ENCODE assay signal across 9 cellular contexts in the genomic region with DNA sequence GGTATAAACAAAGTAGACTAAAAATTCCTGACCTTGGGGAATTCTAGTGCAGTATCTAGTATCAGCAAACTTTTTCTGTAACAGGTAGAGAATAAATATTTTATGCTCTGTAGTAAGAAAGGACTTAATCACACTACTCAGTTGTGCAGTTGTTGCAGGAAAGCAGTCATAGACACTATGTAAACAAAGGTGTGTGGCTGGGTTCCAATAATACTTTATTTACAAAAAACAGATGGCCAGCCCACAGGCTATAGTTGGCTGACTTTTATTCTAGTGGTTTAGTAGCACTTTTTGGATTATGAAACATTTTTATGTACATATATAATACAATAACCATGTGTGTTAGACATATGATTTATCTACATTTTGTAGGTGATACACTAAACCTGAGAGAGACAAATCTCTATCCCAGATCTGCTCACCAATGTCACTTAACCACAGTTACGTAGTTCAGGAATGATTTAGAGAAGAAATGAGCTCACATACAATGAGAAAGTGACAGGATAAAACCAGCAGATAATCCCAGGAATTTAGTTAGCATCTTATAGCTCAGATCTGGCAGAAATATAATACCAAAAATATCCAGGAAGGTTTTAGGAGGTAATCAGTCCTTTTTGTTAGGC. TPM values are rescaled to one million over a fixed set of nuclear protein-coding genes. Genes with fewer than 3 reads are reported as not detected.
DNase-seq lines count a peak whose midpoint lies in the region; TF ChIP-seq lines count a peak whose summit lies in the region.
"Had no signal": no experiment of that assay in that cellular context is flagged by ENCODE, and none has a peak within 500 bp of the region (broad histone marks: within the 10 kb centered on the region; RNA-seq: fewer than 3 reads in every experiment).

No MANE protein-coding gene starts in this region.

- CTCF ChIA-PET in activated CD4-positive, alpha-beta T cell treated with anti-CD3 and anti-CD28 coated beads, Interleukin-2, amount 10 ng/mL, durations not matched to agents 7 days and 5 days (lab: Charles Lee) = interaction anchor here (0.9 to 1.0 kb wide), 5 partner anchors 10 to 168 kb away, joined by 3 to 5 read pairs (median 3); no protein-coding TSS in a partner anchor

- no peak for DNase-seq in activated CD4-positive, alpha-beta T cell treated with anti-CD3 and anti-CD28 coated beads, Interleukin-2, amount 10 ng/mL, durations not matched to agents 7 days and 5 days
- DNase-seq in activated CD4-positive, alpha-beta T cell treated with anti-CD3 and anti-CD28 coated beads, Interleukin-2, amount 50 U/mL, for 1 hour = no peak
- DNase-seq in T-helper 2 cell treated with Interferon-gamma antibody and Interleukin-4, amounts not matched to agents 5 μg/mL and 100 μg/mL, for 36 hours (ENCODE audit: low spot score) = no peak
- DNase-seq in fibroblast of villous mesenchyme (ENCODE audit: low read depth) (peak; percentile 69), stomach (no peak), SW480 (ENCODE audit: low spot score) (no peak), NCI-H187 treated with DMSO at 0.1 percent for 48 hours (lab: John Stamatoyannopoulos, UW) (no peak), NCI-H526 (lab: John Stamatoyannopoulos, UW) (no peak)
- DNase-seq: Karpas-422 had no signal

- H3K9me3 Mint-ChIP-seq in activated CD4-positive, alpha-beta T cell treated with anti-CD3 and anti-CD28 coated beads, Interleukin-2, amount 10 ng/mL, durations not matched to agents 7 days and 5 days = no peaks in the 10 kb centered on the region
- no peaks in the 10 kb centered on the region for H3K9me3 Mint-ChIP-seq in T-helper 2 cell treated with Interferon-gamma antibody and Interleukin-4, amounts not matched to agents 5 μg/mL and 100 μg/mL, for 36 hours

- H3K27me3 Mint-ChIP-seq in activated CD4-positive, alpha-beta T cell treated with anti-CD3 and anti-CD28 coated beads, Interleukin-2, amount 10 ng/mL, durations not matched to agents 7 days and 5 days = no peaks in the 10 kb centered on the region
- no peaks in the 10 kb centered on the region for H3K27me3 Mint-ChIP-seq in T-helper 2 cell treated with Interferon-gamma antibody and Interleukin-4, amounts not matched to agents 5 μg/mL and 100 μg/mL, for 36 hours (ENCODE audit: low read depth)

- peak overlapping the region in 4 of 5 donors; percentile 6 to 72 (median 48) for H3K27ac ChIP-seq in stomach

- H3K36me3 Mint-ChIP-seq in activated CD4-positive, alpha-beta T cell treated with anti-CD3 and anti-CD28 coated beads, Interleukin-2, amount 10 ng/mL, durations not matched to agents 7 days and 5 days (ENCODE audit: low read depth) = peaks cover 53% of the 10 kb centered on the region
- peaks cover 45% of the 10 kb centered on the region for H3K36me3 Mint-ChIP-seq in T-helper 2 cell treated with Interferon-gamma antibody and Interleukin-4, amounts not matched to agents 5 μg/mL and 100 μg/mL, for 36 hours (ENCODE audit: low read depth)

- peaks cover 22% of the 10 kb centered on the region for H3K4me1 Mint-ChIP-seq in activated CD4-positive, alpha-beta T cell treated with anti-CD3 and anti-CD28 coated beads, Interleukin-2, amount 10 ng/mL, durations not matched to agents 7 days and 5 days
- H3K4me1 Mint-ChIP-seq in T-helper 2 cell treated with Interferon-gamma antibody and Interleukin-4, amounts not matched to agents 5 μg/mL and 100 μg/mL, for 36 hours (ENCODE audit: low read depth) = peaks cover 29% of the 10 kb centered on the region

- peak overlapping the region; percentile 67 for H3K27ac Mint-ChIP-seq in activated CD4-positive, alpha-beta T cell treated with anti-CD3 and anti-CD28 coated beads, Interleukin-2, amount 10 ng/mL, durations not matched to agents 7 days and 5 days
- peak overlapping the region; percentile 80 for H3K27ac Mint-ChIP-seq in T-helper 2 cell treated with Interferon-gamma antibody and Interleukin-4, amounts not matched to agents 5 μg/mL and 100 μg/mL, for 36 hours

- TF ChIP-seq EP300 in stomach (IDR thresholded peaks at IDR 0.05) = no peak

- no peaks in the 10 kb centered on the region for H3K27me3 ChIP-seq in stomach

- TF ChIP-seq CTCF in fibroblast of villous mesenchyme (IDR thresholded peaks at IDR 0.05; ENCODE audit: insufficient read depth, low read depth, low read length) (no peak), stomach (IDR thresholded peaks at IDR 0.05) (no peak)

- TF ChIP-seq POLR2A in stomach (IDR thresholded peaks at IDR 0.05) = no peak

- no peaks in the 10 kb centered on the region for H3K9me3 ChIP-seq in stomach

- POLR2A ChIA-PET in activated CD4-positive, alpha-beta T cell treated with anti-CD3 and anti-CD28 coated beads, Interleukin-2, amount 10 ng/mL, durations not matched to agents 7 days and 5 days (lab: Charles Lee) = no interaction called here

- peaks cover 16 to 84% (median 80%) of the 10 kb centered on the region in 4 donors for H3K36me3 ChIP-seq in stomach

- H3K4me3 Mint-ChIP-seq in activated CD4-positive, alpha-beta T cell treated with anti-CD3 and anti-CD28 coated beads, Interleukin-2, amount 10 ng/mL, durations not matched to agents 7 days and 5 days = peak overlapping the region; percentile 60
- H3K4me3 Mint-ChIP-seq in T-helper 2 cell treated with Interferon-gamma antibody and Interleukin-4, amounts not matched to agents 5 μg/mL and 100 μg/mL, for 36 hours = peak overlapping the region; percentile 69

- H3K4me3 ChIP-seq in fibroblast of villous mesenchyme (ENCODE audit: low read depth, low read length) = peak overlapping the region; percentile 56
- H3K4me3 ChIP-seq in stomach = peak overlapping the region in 2 of 4 donors; percentile 20 to 25

- peaks cover 15 to 50% (median 31%) of the 10 kb centered on the region in 4 donors for H3K4me1 ChIP-seq in stomach

- WGBS in stomach, 5 donors = 50 to 72% (median 64%) methylated on average over 1 of the region's 1 CpG

- intact Hi-C loops in stomach (cut with DNase I; ENCODE audit: low total_unique reads) = no loop called here

RNA-seq across cellular contexts. Expression of gene MIER1, which starts 56.1 kb away (rescaled TPM):
- 10 to 100 TPM; 54.2 to 56.9 TPM for total RNA-seq in activated CD4-positive, alpha-beta T cell treated with anti-CD3 and anti-CD28 coated beads, Interleukin-2, amount 10 ng/mL, durations not matched to agents 7 days and 5 days
- total RNA-seq in fibroblast of villous mesenchyme (34.1 and 52.2 TPM in 2 replicates), stomach (10 to 100 TPM in 4 of 5 donors, 1 to 10 TPM in 1; 6.4 to 57.6 (median 34.1) TPM)
- polyA plus RNA-seq in stomach = 10 to 100 TPM; 11.0 to 25.1 (median 12.7) TPM

RNA-seq across cellular contexts. Expression of gene DNAI4, which starts 56.2 kb away (rescaled TPM):
- total RNA-seq in activated CD4-positive, alpha-beta T cell treated with anti-CD3 and anti-CD28 coated beads, Interleukin-2, amount 10 ng/mL, durations not matched to agents 7 days and 5 days = 1 to 10 TPM; 2.9 to 4.2 TPM
- total RNA-seq in fibroblast of villous mesenchyme (3.5 and 9.9 TPM in 2 replicates), stomach (1 to 10 TPM in 4 of 5 donors, not detected in 1; 6.2 to 9.5 (median 8.0) TPM)
- polyA plus RNA-seq in stomach = 1 to 10 TPM in 2 of 3 donors, under 1 TPM in 1; 0.44 to 2.4 (median 2.1) TPM
